In the genomic region with DNA sequence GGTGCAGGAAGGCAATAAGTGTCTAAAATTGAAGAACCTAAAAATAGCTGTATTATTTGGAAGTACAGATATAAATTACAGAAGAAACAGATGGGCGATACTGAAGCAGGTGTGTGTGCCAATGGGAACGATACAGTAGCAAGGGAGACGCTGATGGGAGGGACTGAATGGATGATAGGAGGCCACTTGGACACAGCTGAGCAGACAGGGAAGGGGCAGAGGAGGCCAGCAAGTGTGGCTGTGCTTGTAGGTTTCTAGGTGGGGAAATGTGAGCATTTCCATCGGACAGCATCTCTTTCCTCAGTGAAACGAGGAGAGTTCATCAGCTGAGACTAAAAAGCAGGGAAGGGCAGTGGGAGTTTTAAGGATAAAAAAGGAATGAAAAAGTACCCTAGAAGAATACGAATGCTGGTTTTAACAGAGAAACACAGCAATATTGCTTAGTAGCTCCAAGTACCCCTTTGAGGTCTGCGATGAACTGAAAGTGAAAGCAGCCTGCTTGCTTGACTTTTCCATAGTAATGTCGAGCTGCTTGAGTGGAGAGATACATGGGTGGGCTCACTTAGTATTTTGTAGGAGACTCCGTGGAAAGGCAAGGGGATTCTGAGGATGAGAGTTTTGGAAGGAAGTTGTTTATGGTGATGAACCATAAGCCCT, we compare ENCODE assay signal across 8 cellular contexts.
DNase-seq lines count a peak whose midpoint lies in the region; ATAC-seq and TF ChIP-seq lines count a peak whose summit lies in the region.

No MANE protein-coding gene starts in this region.

- intact Hi-C loops in breast epithelium (cut with DNase I; ENCODE audit: low total_unique reads) (no loop called here), mammary epithelial cell (cut with micrococcal nuclease) (no loop called here), uterus (cut with DNase I; ENCODE audit: low total_unique reads) (no loop called here)

- WGBS in mammary epithelial cell (ENCODE audit: low coverage, missing lambda C conversion rate): 73% methylated on average over 9 of the region's 9 CpGs

- no peak overlapping the region for H3K27ac Mint-ChIP-seq in T-helper 17 cell

- dilution Hi-C loops in mammary epithelial cell (cut with HindIII; ENCODE audit: low sequenced_read_pairs): no loop called here

- no peak overlapping the region for H3K9ac ChIP-seq in mammary epithelial cell (ENCODE audit: insufficient read depth, low read length)

- TF ChIP-seq POLR2A in breast epithelium (IDR thresholded peaks at IDR 0.05) (no peak), uterus (IDR thresholded peaks at IDR 0.05) (no peak)

- no peaks in the 10 kb centered on the region for H3K27me3 ChIP-seq in breast epithelium
- no peaks in the 10 kb centered on the region for H3K27me3 ChIP-seq in mammary epithelial cell (ENCODE audit: insufficient read depth, low read length)
- no peaks in the 10 kb centered on the region for H3K27me3 ChIP-seq in uterus

- H3K9me3 ChIP-seq in breast epithelium: peaks cover 3 to 4% of the 10 kb centered on the region in 2 donors
- H3K9me3 ChIP-seq in mammary epithelial cell (replicated peaks; ENCODE audit: insufficient read depth, low read length): no peaks in the 10 kb centered on the region
- no peaks in the 10 kb centered on the region for H3K9me3 ChIP-seq in T-helper 17 cell (ENCODE audit: control insufficient read depth, low read length, poor library complexity, severe bottlenecking)
- H3K9me3 ChIP-seq in uterus: no peaks in the 10 kb centered on the region

- no peaks in the 10 kb centered on the region for H4K20me1 ChIP-seq in mammary epithelial cell (ENCODE audit: insufficient read depth, low read length)

- DNase-seq in breast epithelium (ENCODE audit: low spot score in 2 of 2) (no peak), mammary epithelial cell (no peak), KBM-7 (peak; percentile 26), T-helper 17 cell (no peak), iris pigment epithelial cell (ENCODE audit: low read depth) (peak; percentile 10), uterus (no peak), substantia nigra (lab: John Stamatoyannopoulos, UW) (no peak), HK-2 (ENCODE audit: unreplicated experiment) (no peak)

- peak; percentile 81 for ATAC-seq in T-helper 17 cell

- no peak overlapping the region for H3K4me3 Mint-ChIP-seq in T-helper 17 cell

- H3K4me1 ChIP-seq in breast epithelium (no peaks in the 10 kb centered on the region), mammary epithelial cell (ENCODE audit: insufficient read depth, low read length) (no peaks in the 10 kb centered on the region), uterus (no peaks in the 10 kb centered on the region)

- no peak overlapping the region for H2AFZ ChIP-seq in mammary epithelial cell (ENCODE audit: low read depth, low read length)

- peaks cover 3% of the 10 kb centered on the region for H3K4me1 Mint-ChIP-seq in T-helper 17 cell

- H3K36me3 Mint-ChIP-seq in T-helper 17 cell (ENCODE audit: low read depth): no peaks in the 10 kb centered on the region

- CTCF ChIA-PET in mammary epithelial cell (lab: Charles Lee; ENCODE audit: low non-redundant PET): no interaction called here

- H3K27me3 Mint-ChIP-seq in T-helper 17 cell: no peaks in the 10 kb centered on the region

- no TSS peak for BruUV-seq in mammary epithelial cell (replicated peaks; lab: Mats Ljungman, UMichigan)

- no peaks in the 10 kb centered on the region for H3K36me3 ChIP-seq in breast epithelium
- no peaks in the 10 kb centered on the region for H3K36me3 ChIP-seq in mammary epithelial cell (ENCODE audit: insufficient read depth, low read length)
- H3K36me3 ChIP-seq in uterus: no peaks in the 10 kb centered on the region

- H3K79me2 ChIP-seq in mammary epithelial cell (ENCODE audit: insufficient read depth, low read length): no peaks in the 10 kb centered on the region

- no peak for TF ChIP-seq CTCF in breast epithelium (IDR thresholded peaks at IDR 0.05)
- TF ChIP-seq CTCF in mammary epithelial cell (conservative IDR thresholded peaks at IDR 0.05 in 1 of 2, IDR thresholded peaks at IDR 0.05 in 1 of 2; ENCODE audit: extremely low read depth in 1 of 2, insufficient read depth in 1 of 2, low read depth in 1 of 2, low read length in 2 of 2): no peak
- no peak for TF ChIP-seq CTCF in uterus (IDR thresholded peaks at IDR 0.05)

- H3K27ac ChIP-seq in breast epithelium (no peak overlapping the region), mammary epithelial cell (ENCODE audit: insufficient read depth, low read depth, low read length) (no peak overlapping the region), uterus (no peak overlapping the region), substantia nigra (ENCODE audit: low read depth, low read length, poor library complexity, severe bottlenecking) (no peak overlapping the region)

- in situ Hi-C loops in mammary epithelial cell (cut with MboI; ENCODE audit: low sequenced_read_pairs in 2 of 2) (no loop called here), KBM-7 (cut with MboI; ENCODE audit: low pct_unique_long_range_greater_than_20kb, low sequenced_read_pairs) (loop anchor here (25.0 kb wide), 1 partner anchor 434 kb away; no protein-coding TSS in a partner anchor)

- no peak overlapping the region for H3K4me2 ChIP-seq in mammary epithelial cell (ENCODE audit: insufficient read depth, low read depth, low read length)

- peak overlapping the region; percentile 25 to 60 (median 37) for H3K4me3 ChIP-seq in breast epithelium
- no peak overlapping the region for H3K4me3 ChIP-seq in mammary epithelial cell (replicated peaks in 1 of 3; ENCODE audit: insufficient read depth in 1 of 3, low read depth in 2 of 3, low read length in 3 of 3)
- H3K4me3 ChIP-seq in uterus: peak overlapping the region; percentile 24 to 25

Comparison
In these comparisons a context has a peak if more than half of its experiments do, and no peak if none do; other contexts are left out.
1. H3K4me3 ChIP-seq: peak in breast epithelium (3 of 3) and uterus (2 of 2); none in mammary epithelial cell (0 of 3).
2. DNase-seq: peak in KBM-7 (single experiment) and iris pigment epithelial cell (single experiment); none in breast epithelium (0 of 2), mammary epithelial cell (single experiment), T-helper 17 cell (0 of 3), uterus (0 of 2), substantia nigra (0 of 49) and HK-2 (single experiment).